ENCODE assay signal across 17 cellular contexts in the genomic region with DNA sequence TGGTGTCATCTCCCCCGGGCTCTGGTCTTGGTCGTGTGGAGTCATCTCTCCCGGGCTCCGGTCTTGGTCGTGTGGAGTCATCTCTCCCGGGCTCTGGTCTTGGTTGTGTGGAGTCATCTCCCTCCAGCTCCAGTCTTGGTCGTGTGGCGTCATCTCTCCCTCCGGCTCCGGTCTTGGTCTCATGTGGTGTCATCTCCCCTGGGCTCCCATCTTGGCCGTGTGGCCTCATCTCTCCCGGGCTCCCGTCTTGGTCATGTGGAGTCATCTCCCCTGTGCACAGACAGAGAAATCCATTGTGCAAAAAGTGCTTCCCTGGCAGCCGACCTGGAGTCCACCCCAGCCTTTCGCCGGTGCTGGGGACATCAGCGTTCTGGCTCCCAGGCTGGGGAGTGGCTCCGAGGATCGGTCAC.
DNase-seq lines count a peak whose midpoint lies in the region; TF ChIP-seq lines count a peak whose summit lies in the region.
"Had no signal": no experiment of that assay in that cellular context is flagged by ENCODE, and none has a peak within 500 bp of the region (broad histone marks: within the 10 kb centered on the region; RNA-seq: fewer than 3 reads in every experiment).

No MANE protein-coding gene starts in this region.

- no peaks in the 10 kb centered on the region for H4K20me1 ChIP-seq in Karpas-422 (ENCODE audit: insufficient read depth, low read depth, low read length)

- H3K27ac ChIP-seq in dorsolateral prefrontal cortex, result peak overlapping the region in 5 of 59 donors; percentile 18 to 43 (median 28)
- H3K27ac ChIP-seq in Karpas-422 (ENCODE audit: low read length), result no peak overlapping the region
- H3K27ac ChIP-seq: esophagus muscularis mucosa, prostate gland had no signal

- H3K4me3 Mint-ChIP-seq in progenitor cell of endocrine pancreas (ENCODE audit: low read depth), result no peak overlapping the region

- H3K4me2 ChIP-seq in Karpas-422 (ENCODE audit: low read depth, low read length, poor library complexity, severe bottlenecking), result no peak overlapping the region

- no peak overlapping the region for H2AFZ ChIP-seq in Karpas-422 (ENCODE audit: low read length)

- no peaks in the 10 kb centered on the region for H3K27me3 Mint-ChIP-seq in progenitor cell of endocrine pancreas

- no peaks in the 10 kb centered on the region for H3K4me1 ChIP-seq in Karpas-422 (ENCODE audit: low read length)
- H3K4me1 ChIP-seq: BE2C, esophagus muscularis mucosa, HAP-1, prostate gland had no signal

- intact Hi-C loops in dorsolateral prefrontal cortex (cut with DNase I), result no loop called here

- no peaks in the 10 kb centered on the region; the same call in 1 of the 2 replicates for H3K79me2 ChIP-seq in Karpas-422 (ENCODE audit: low read length)

- H3K9me3 ChIP-seq in Karpas-422 (ENCODE audit: low read length), result no peaks in the 10 kb centered on the region
- H3K9me3 ChIP-seq: BE2C, esophagus muscularis mucosa, HAP-1, prostate gland had no signal

- peak; percentile 79 for DNase-seq in ELR (ENCODE audit: low read depth)
- peak; percentile 68 for DNase-seq in T1000 (lab: John Stamatoyannopoulos, UW)
- DNase-seq in fibroblast of peridontal ligament (ENCODE audit: extremely low read depth), result peak; percentile 41
- no peak for DNase-seq in progenitor cell of endocrine pancreas (ENCODE audit: low spot score, unreplicated experiment)
- DNase-seq in stimulated activated CD4-positive, alpha-beta T cell treated with anti-CD3 and anti-CD28 coated beads, Interleukin-2, amount 100 ng/mL, for 24 hours, result no peak
- DNase-seq in dorsolateral prefrontal cortex, result no peak
- no peak for DNase-seq in Karpas-422
- DNase-seq in NCI-H1048 (lab: John Stamatoyannopoulos, UW), result no peak
- DNase-seq: activated gamma-delta T cell; BE2C; DMS 273 treated with DMSO at 0.1 percent for 48 hours; NCI-H1930; stimulated activated CD4-positive, alpha-beta T cell treated with anti-CD3 and anti-CD28 coated beads, Interleukin-15, amount 100 ng/mL, for 24 hours; SW 1271 had no signal

- H3K4me1 Mint-ChIP-seq in progenitor cell of endocrine pancreas (ENCODE audit: low read depth), result peaks cover 18% of the 10 kb centered on the region

- peaks cover 25% of the 10 kb centered on the region for H3K36me3 Mint-ChIP-seq in progenitor cell of endocrine pancreas (ENCODE audit: insufficient read depth)

- TF ChIP-seq CTCF in progenitor cell of endocrine pancreas (IDR thresholded peaks at IDR 0.05; ENCODE audit: unreplicated experiment) (no peak), dorsolateral prefrontal cortex (IDR thresholded peaks at IDR 0.05 in 54 of 56, conservative IDR thresholded peaks at IDR 0.05 in 2 of 56; ENCODE audit: low read depth in 1 of 56, partially characterized antibody in 56 of 56) (no peak)

- H3K27me3 ChIP-seq in dorsolateral prefrontal cortex (no peaks in the 10 kb centered on the region), Karpas-422 (ENCODE audit: low read length) (no peaks in the 10 kb centered on the region)
- H3K27me3 ChIP-seq: BE2C, esophagus muscularis mucosa had no signal

- H3K4me3 ChIP-seq in dorsolateral prefrontal cortex, result no peak overlapping the region
- no peak overlapping the region for H3K4me3 ChIP-seq in Karpas-422 (ENCODE audit: low read length)
- H3K4me3 ChIP-seq: esophagus muscularis mucosa, HAP-1, prostate gland had no signal

- no peak overlapping the region for H3K9ac ChIP-seq in Karpas-422 (ENCODE audit: low read length)

- peak overlapping the region; percentile 47 for H3K27ac Mint-ChIP-seq in progenitor cell of endocrine pancreas

- H3K9me3 Mint-ChIP-seq in progenitor cell of endocrine pancreas (ENCODE audit: low read depth), result no peaks in the 10 kb centered on the region

- H3K36me3 ChIP-seq in Karpas-422 (ENCODE audit: insufficient read depth, low read length), result peaks cover 15% of the 10 kb centered on the region

- H3K9me2 ChIP-seq in Karpas-422 (replicated peaks; ENCODE audit: insufficient read depth, low read length), result no peaks in the 10 kb centered on the region

Comparison
In these comparisons a context has a peak if more than half of its experiments do, and no peak if none do; other contexts are left out.
1. DNase-seq: peak in ELR (single experiment), T1000 (single experiment) and fibroblast of peridontal ligament (single experiment); none in progenitor cell of endocrine pancreas (single experiment), stimulated activated CD4-positive, alpha-beta T cell treated with anti-CD3 and anti-CD28 coated beads, Interleukin-2, amount 100 ng/mL, for 24 hours (0 of 2), dorsolateral prefrontal cortex (0 of 10), Karpas-422 (single experiment) and NCI-H1048 (single experiment).